In the genomic region with DNA sequence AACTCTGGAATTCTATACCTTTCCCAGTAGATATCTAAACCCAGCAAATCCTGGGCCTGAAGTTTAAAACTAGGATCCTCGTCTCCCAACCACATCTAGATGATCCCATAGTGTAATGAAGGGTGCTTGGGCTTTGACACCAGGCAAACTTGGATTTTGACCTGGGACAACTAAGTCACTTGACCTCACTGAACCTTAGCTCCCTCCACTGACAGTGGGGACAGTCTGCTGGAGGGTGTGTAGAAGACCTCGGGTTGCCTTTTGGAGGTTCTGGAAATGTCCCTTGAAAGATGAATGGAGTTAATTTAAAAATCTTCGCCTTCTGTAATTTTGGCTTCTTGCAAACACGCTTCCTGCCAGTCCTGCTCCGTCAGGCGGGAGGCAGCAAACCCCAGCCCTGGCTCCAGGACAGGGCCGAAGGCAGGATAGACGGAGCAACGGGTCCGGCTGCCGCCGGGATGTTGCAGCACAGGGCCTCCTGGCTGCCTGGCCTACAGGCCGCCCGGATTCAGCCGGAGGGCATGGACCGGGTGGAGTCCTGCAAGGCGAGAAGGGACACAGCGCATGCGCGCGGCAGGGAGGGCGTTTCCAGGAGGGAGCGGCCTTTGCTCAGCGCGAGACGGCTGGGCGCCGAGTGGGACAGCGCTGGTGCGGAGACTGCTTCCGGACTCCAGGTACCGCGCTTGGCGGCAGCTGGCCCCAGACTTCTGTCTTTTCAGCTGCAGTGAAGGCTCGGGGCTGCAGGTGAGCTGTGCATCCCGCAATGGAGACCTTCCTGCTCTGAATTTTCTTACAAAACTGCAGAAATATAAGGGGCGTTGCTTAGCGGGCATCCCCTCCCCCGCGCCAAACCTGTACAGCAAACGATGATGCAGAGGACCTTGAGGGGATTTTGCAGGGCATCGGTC, we compare ENCODE assay signal across 8 cellular contexts. TPM values are rescaled to one million over a fixed set of nuclear protein-coding genes. Genes with fewer than 3 reads are reported as not detected.
DNase-seq lines count a peak whose midpoint lies in the region; ATAC-seq and TF ChIP-seq lines count a peak whose summit lies in the region.

A gene with protein sequence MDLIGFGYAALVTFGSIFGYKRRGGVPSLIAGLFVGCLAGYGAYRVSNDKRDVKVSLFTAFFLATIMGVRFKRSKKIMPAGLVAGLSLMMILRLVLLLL (plus strand): TSS at position 612 of the 908 bp plus-strand sequence. CDS start 5,990 bp downstream, outside the sequence.

- peak within 1 kb of the TSS; percentile 23; the same call in 1 of the 2 replicates for H3K27ac ChIP-seq in ACC112 (ENCODE audit: low read depth, low read length)
- peak within 1 kb of the TSS; percentile 57 for H3K27ac ChIP-seq in VCaP
- no peak within 1 kb of the TSS for H3K27ac ChIP-seq in skeletal muscle tissue (ENCODE audit: low read depth, low read length)

- H3K4me1 ChIP-seq in ACC112 (ENCODE audit: control insufficient read depth, insufficient read depth, low read length, unreplicated experiment) (peaks cover 36% of the 10 kb centered on the region), skeletal muscle tissue (ENCODE audit: control insufficient read depth in 3 of 3, insufficient read depth in 3 of 3, low read length in 3 of 3) (peaks cover 13 to 17% (median 15%) of the 10 kb centered on the region in 3 donors)

- peak within 1 kb of the TSS; percentile 88 for H2AFZ ChIP-seq in ACC112 (ENCODE audit: low read length, unreplicated experiment)

- in situ Hi-C loops in T47D (cut with HindIII; ENCODE audit: low pct_unique_long_range_greater_than_20kb, low sequenced_read_pairs), result loop anchor here (25.0 kb wide), 1 partner anchor 258 kb away; the partner anchor contains the start of gene EFHC1

- H3K4me3 ChIP-seq in ACC112 (ENCODE audit: low read depth, low read length) (peak within 1 kb of the TSS; percentile 88), iPS-18c (ENCODE audit: insufficient read depth, low read depth, low read length) (peak within 1 kb of the TSS; percentile 82), skeletal muscle tissue (ENCODE audit: low read length in 3 of 3) (peak within 1 kb of the TSS; percentile 81 to 85 (median 83))

- H3K27me3 ChIP-seq in ACC112 (ENCODE audit: insufficient read depth, low read length), result no peaks in the 10 kb centered on the region
- peaks cover 0 to 3% (median 0%) of the 10 kb centered on the region in 3 donors for H3K27me3 ChIP-seq in skeletal muscle tissue (ENCODE audit: control insufficient read depth in 3 of 3, insufficient read depth in 3 of 3, low read length in 3 of 3)

- peak; percentile 94 for DNase-seq in NCI-H2196 (lab: John Stamatoyannopoulos, UW; ENCODE audit: unreplicated experiment)
- peak; percentile 94 to 97 for DNase-seq in T47D (ENCODE audit: low read depth in 1 of 2, low spot score in 1 of 2)

- peak; percentile 92 for ATAC-seq in GM18873 (IDR thresholded peaks at IDR 0.05; ENCODE audit: low FRiP score, unreplicated experiment)
- peak; percentile 97 for ATAC-seq in HG03135 (IDR thresholded peaks at IDR 0.05; ENCODE audit: unreplicated experiment)

- peaks cover 18% of the 10 kb centered on the region; the same call in 1 of the 2 replicates for H3K36me3 ChIP-seq in ACC112 (ENCODE audit: insufficient read depth, low read length)
- peaks cover 0 to 3% (median 0%) of the 10 kb centered on the region in 3 donors for H3K36me3 ChIP-seq in skeletal muscle tissue (ENCODE audit: control insufficient read depth in 3 of 3, insufficient read depth in 3 of 3, low read length in 3 of 3)

- no peak for TF ChIP-seq CTCF in VCaP (conservative IDR thresholded peaks at IDR 0.05)

- peaks cover 2% of the 10 kb centered on the region for H3K9me3 ChIP-seq in iPS-18c (ENCODE audit: control insufficient read depth, insufficient read depth, low read length)
- H3K9me3 ChIP-seq in skeletal muscle tissue (ENCODE audit: control insufficient read depth in 3 of 3, low read length in 3 of 3), result no peaks in the 10 kb centered on the region

- peaks cover 20% of the 10 kb centered on the region for H3K79me2 ChIP-seq in ACC112 (ENCODE audit: control insufficient read depth, insufficient read depth, low read length, unreplicated experiment)

- H3K9ac ChIP-seq in skeletal muscle tissue (ENCODE audit: low read depth in 1 of 3, low read length in 3 of 3), result peak within 1 kb of the TSS; percentile 63 to 80 (median 68)

RNA-seq across cellular contexts. Expression of the gene that starts here (rescaled TPM):
- 7.3 TPM for total RNA-seq in skeletal muscle tissue
